ENCODE assay signal across 2 cellular contexts in genomic region chr20:6120491-6120988, GRCh38.
TF ChIP-seq lines count a peak whose summit lies in the region.

No MANE protein-coding gene starts in this region.

TF ChIP-seq in HepG2, 621 proteins besides CTCF, POLR2A, EP300 and RAD21:
- TF ChIP-seq RXRA (CRISPR knock-in tag; IDR thresholded peaks at IDR 0.05): no peak
- TF ChIP-seq ZNF678 (CRISPR knock-in tag; IDR thresholded peaks at IDR 0.05): no peak
- TF ChIP-seq RORA (CRISPR knock-in tag; IDR thresholded peaks at IDR 0.05): no peak
- TF ChIP-seq SP1 (IDR thresholded peaks at IDR 0.05): no peak
- no peak for TF ChIP-seq SP1 (CRISPR knock-in tag; IDR thresholded peaks at IDR 0.05)
- TF ChIP-seq UBTF (CRISPR knock-in tag; IDR thresholded peaks at IDR 0.05): no peak
- no peak for TF ChIP-seq MTF1 (CRISPR knock-in tag; IDR thresholded peaks at IDR 0.05)
- no peak for TF ChIP-seq KLF6 (CRISPR knock-in tag; IDR thresholded peaks at IDR 0.05)
- TF ChIP-seq NR0B2 (CRISPR knock-in tag; IDR thresholded peaks at IDR 0.05): no peak
- no peak for TF ChIP-seq ZNF766 (CRISPR knock-in tag; IDR thresholded peaks at IDR 0.05; ENCODE audit: borderline replicate concordance)
- TF ChIP-seq DRAP1 (CRISPR knock-in tag; IDR thresholded peaks at IDR 0.05): no peak
- no peak for TF ChIP-seq SAP130 (CRISPR knock-in tag; IDR thresholded peaks at IDR 0.05; ENCODE audit: low read depth)

TF ChIP-seq in H1, 55 proteins besides CTCF, POLR2A, EP300 and RAD21:
- TF ChIP-seq KDM5A (IDR thresholded peaks at IDR 0.05; ENCODE audit: low read length) (no peak), KDM4A (IDR thresholded peaks at IDR 0.05; ENCODE audit: low read depth, low read length, severe bottlenecking) (no peak), SP1 (IDR thresholded peaks at IDR 0.05; ENCODE audit: low read depth, low read length) (no peak), SIX5 (IDR thresholded peaks at IDR 0.05; ENCODE audit: low read depth, low read length) (no peak), CBX5 (IDR thresholded peaks at IDR 0.05; ENCODE audit: low read depth, low read length) (no peak), TCF12 (IDR thresholded peaks at IDR 0.05; ENCODE audit: low read depth, low read length) (0 out of 2 replicates have a peak, but pooled peaks have one; percentile 39)
TF ChIP-seq in H1: peak in this region for 1.
